In genomic region chr1:27045973-27046558, GRCh38 we compare ENCODE assay signal across 8 cellular contexts. TPM values are rescaled to one million over a fixed set of nuclear protein-coding genes. Genes with fewer than 3 reads are reported as not detected.
DNase-seq lines count a peak whose midpoint lies in the region; ATAC-seq and TF ChIP-seq lines count a peak whose summit lies in the region.

No MANE protein-coding gene starts in this region.

- no peak for DNase-seq in AG09309 (ENCODE audit: low read depth)
- peak; percentile 68 for DNase-seq in GM19238 (ENCODE audit: insufficient read length, low spot score)
- peak; percentile 85 for DNase-seq in NT2/D1 (ENCODE audit: low read depth, low spot score)
- peak; percentile 86 for DNase-seq in activated CD8-positive, alpha-beta memory T cell treated with anti-CD3 and anti-CD28 coated beads, Interleukin-2, amount 50 U/mL, for 48 hours
- DNase-seq in esophagus squamous epithelium (lab: John Stamatoyannopoulos, UW), result no peak
- peak; percentile 89 for DNase-seq in nephron progenitor cell
- DNase-seq in stimulated activated naive CD8-positive, alpha-beta T cell treated with anti-CD3 and anti-CD28 coated beads, Interleukin-15, Interleukin-2, amounts not matched to agents 100 U/mL and 50 U/mL, for 24 hours, result peak; percentile 77

- peak overlapping the region; percentile 12 for H3K27ac Mint-ChIP-seq in nephron progenitor cell

- peak; percentile 91 for TF ChIP-seq CTCF in AG09309 (IDR thresholded peaks at IDR 0.05; ENCODE audit: control insufficient read depth, insufficient read depth, low read depth, low read length, missing control alignments)
- peak; percentile 61 to 93 (median 88) for TF ChIP-seq CTCF in esophagus squamous epithelium (IDR thresholded peaks at IDR 0.05)
- peak; percentile 85 for TF ChIP-seq CTCF in nephron progenitor cell (IDR thresholded peaks at IDR 0.05)

- peaks cover 9% of the 10 kb centered on the region for H3K4me1 ChIP-seq in NT2/D1 (ENCODE audit: insufficient read depth, insufficient read length)
- H3K4me1 ChIP-seq in esophagus squamous epithelium, result peaks cover 0 to 21% (median 5%) of the 10 kb centered on the region in 3 donors

- no peaks in the 10 kb centered on the region for H3K36me3 Mint-ChIP-seq in nephron progenitor cell (ENCODE audit: low read depth)

- 12 to 16% methylated on average over 15 to 17 of the region's 17 CpGs for WGBS in esophagus squamous epithelium, 2 donors

- peak overlapping the region; percentile 27 for H3K9ac ChIP-seq in NT2/D1 (ENCODE audit: insufficient read length, low read depth)

- no peak overlapping the region for H3K27ac ChIP-seq in esophagus squamous epithelium

- H3K4me3 Mint-ChIP-seq in nephron progenitor cell, result peak overlapping the region; percentile 18

- no peak overlapping the region for H3K4me3 ChIP-seq in AG09309 (ENCODE audit: control insufficient read depth, low read depth, low read length)
- no peak overlapping the region for H3K4me3 ChIP-seq in NT2/D1 (ENCODE audit: insufficient read length, low read depth)
- no peak overlapping the region for H3K4me3 ChIP-seq in esophagus squamous epithelium

- H3K27me3 Mint-ChIP-seq in nephron progenitor cell (ENCODE audit: low read depth, poor library complexity), result peaks cover 13% of the 10 kb centered on the region

- TF ChIP-seq POLR2A in esophagus squamous epithelium (IDR thresholded peaks at IDR 0.05), result no peak

- H3K9me3 Mint-ChIP-seq in nephron progenitor cell, result no peaks in the 10 kb centered on the region

- no peaks in the 10 kb centered on the region for H3K9me3 ChIP-seq in NT2/D1 (ENCODE audit: insufficient read depth, low read length)
- no peaks in the 10 kb centered on the region for H3K9me3 ChIP-seq in esophagus squamous epithelium

- H3K36me3 ChIP-seq in NT2/D1 (ENCODE audit: insufficient read depth, insufficient read length, low read length) (no peaks in the 10 kb centered on the region), esophagus squamous epithelium (no peaks in the 10 kb centered on the region)

- peak; percentile 44 for ATAC-seq in stimulated activated naive CD8-positive, alpha-beta T cell treated with anti-CD3 and anti-CD28 coated beads, Interleukin-15, Interleukin-2, amounts not matched to agents 100 U/mL and 50 U/mL, for 24 hours
- ATAC-seq in HG03520 (IDR thresholded peaks at IDR 0.05; ENCODE audit: unreplicated experiment), result no peak

- intact Hi-C loops in esophagus squamous epithelium (cut with DNase I), result no loop called here

- H3K27me3 ChIP-seq in NT2/D1 (ENCODE audit: insufficient read depth, insufficient read length), result no peaks in the 10 kb centered on the region
- H3K27me3 ChIP-seq in esophagus squamous epithelium, result no peaks in the 10 kb centered on the region

- H3K4me1 Mint-ChIP-seq in nephron progenitor cell, result peaks cover 42% of the 10 kb centered on the region

RNA-seq across cellular contexts. Expression of gene TENT5B, which starts 33.4 kb away (rescaled TPM):
- 100 to 1,000 TPM in 3 of 4 donors, 10 to 100 TPM in 1; 76.9 to 263 (median 112) TPM for total RNA-seq in esophagus squamous epithelium

RNA-seq across cellular contexts. Expression of gene TRNP1, which starts 52.6 kb away (rescaled TPM):
- 100 to 1,000 TPM in 1 of 4 donors, 10 to 100 TPM in 3; 26.9 to 208 (median 64.5) TPM for total RNA-seq in esophagus squamous epithelium

Comparison
In these comparisons a context has a peak if more than half of its experiments do, and no peak if none do; other contexts are left out.
1. DNase-seq: peak in GM19238 (single experiment), NT2/D1 (single experiment), activated CD8-positive, alpha-beta memory T cell treated with anti-CD3 and anti-CD28 coated beads, Interleukin-2, amount 50 U/mL, for 48 hours (single experiment), nephron progenitor cell (single experiment) and stimulated activated naive CD8-positive, alpha-beta T cell treated with anti-CD3 and anti-CD28 coated beads, Interleukin-15, Interleukin-2, amounts not matched to agents 100 U/mL and 50 U/mL, for 24 hours (single experiment); none in AG09309 (single experiment) and esophagus squamous epithelium (single experiment).
2. Peak in every context shown above with its lines, with median percentiles within 50 percentile points of each other: CTCF ChIP-seq.